ENCODE assay signal across 9 cellular contexts in the genomic region with DNA sequence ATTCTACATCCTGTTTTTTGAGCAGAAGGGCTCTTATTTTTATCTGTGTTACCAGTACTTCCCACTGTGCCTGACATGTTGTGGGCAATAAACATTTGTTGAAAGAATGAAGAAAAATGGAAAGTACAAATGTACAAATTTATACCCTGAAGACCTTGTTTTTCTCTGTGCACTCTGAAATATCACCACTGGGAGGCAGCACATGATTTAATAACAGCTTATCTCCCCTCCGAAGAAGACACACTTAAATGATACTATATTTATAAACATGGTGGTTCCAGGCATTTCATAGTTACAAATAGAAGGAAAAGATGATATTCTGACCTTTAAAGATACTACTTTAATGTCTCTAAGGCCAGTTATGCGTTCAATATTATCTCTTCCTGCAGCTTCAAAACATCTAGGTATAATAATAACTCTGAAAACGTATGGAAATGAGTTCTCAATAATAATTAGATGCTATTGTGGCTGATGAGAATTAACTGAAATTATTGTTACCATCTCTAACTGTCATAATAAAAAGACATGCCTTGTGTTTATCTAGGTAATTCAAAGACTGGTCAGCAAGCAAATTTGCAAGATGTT. TPM values are rescaled to one million over a fixed set of nuclear protein-coding genes. Genes with fewer than 3 reads are reported as not detected.
DNase-seq lines count a peak whose midpoint lies in the region; ATAC-seq and TF ChIP-seq lines count a peak whose summit lies in the region.
"Had no signal": no experiment of that assay in that cellular context is flagged by ENCODE, and none has a peak within 500 bp of the region (broad histone marks: within the 10 kb centered on the region; RNA-seq: fewer than 3 reads in every experiment).

No MANE protein-coding gene starts in this region.

- H3K79me2 ChIP-seq in mesendoderm (ENCODE audit: control insufficient read depth, insufficient read depth, low read length): no peaks in the 10 kb centered on the region

- no peak overlapping the region for H3K4me2 ChIP-seq in mesendoderm (ENCODE audit: low read length)
- H3K4me2 ChIP-seq: BLaER1 treated with 17β-estradiol and CSF1 and Interleukin-3, amounts not matched to agents 10 nM and 100 nM had no signal

- no peaks in the 10 kb centered on the region for H3K79me1 ChIP-seq in mesendoderm (ENCODE audit: low read length)

- H4K8ac ChIP-seq in mesendoderm (ENCODE audit: low read depth, low read length): no peak overlapping the region

- peak; percentile 36 for TF ChIP-seq CTCF in WERI-Rb-1 (IDR thresholded peaks at IDR 0.05; ENCODE audit: low read depth, low read length)
- peak; percentile 58 to 91 (median 81) for TF ChIP-seq CTCF in dorsolateral prefrontal cortex (IDR thresholded peaks at IDR 0.05 in 54 of 56, conservative IDR thresholded peaks at IDR 0.05 in 2 of 56; ENCODE audit: low read depth in 1 of 56, partially characterized antibody in 56 of 56)
- peak; percentile 73 to 77 (median 73) for TF ChIP-seq CTCF in testis (IDR thresholded peaks at IDR 0.05)

- no peak overlapping the region for H3K23ac ChIP-seq in mesendoderm (ENCODE audit: low read length)

- H3K4me3 ChIP-seq in WERI-Rb-1 (ENCODE audit: low read depth, low read length): no peak overlapping the region
- H3K4me3 ChIP-seq in dorsolateral prefrontal cortex: peak overlapping the region in 15 of 59 donors; percentile 4 to 41 (median 30)
- H3K4me3 ChIP-seq in mesendoderm (ENCODE audit: low read length): no peak overlapping the region
- no peak overlapping the region for H3K4me3 ChIP-seq in testis
- H3K4me3 ChIP-seq: BLaER1 treated with 17β-estradiol and CSF1 and Interleukin-3, amounts not matched to agents 10 nM and 100 nM had no signal

- no peak overlapping the region for H4K5ac ChIP-seq in mesendoderm (ENCODE audit: low read length)

- no peak overlapping the region for H3K18ac ChIP-seq in mesendoderm (ENCODE audit: low read length)

- no peak for TF ChIP-seq POLR2A in testis (IDR thresholded peaks at IDR 0.05)

- H2BK120ac ChIP-seq in mesendoderm (ENCODE audit: low read depth, low read length): no peak overlapping the region

- DNase-seq in NCI-H1092 treated with DMSO at 0.1 percent for 48 hours (lab: John Stamatoyannopoulos, UW) (peak; percentile 54), NCI-H1092 (lab: John Stamatoyannopoulos, UW) (no peak), NCI-H2081 treated with DMSO at 0.1 percent for 48 hours (lab: John Stamatoyannopoulos, UW) (peak; percentile 34), WERI-Rb-1 (peak; percentile 40), dorsolateral prefrontal cortex (peak in 3 of 10 donors; percentile 5 to 50 (median 5)), mesendoderm (peak; percentile 42), testis (peak; percentile 73)

- H3K9me3 ChIP-seq in WERI-Rb-1 (ENCODE audit: severe bottlenecking) (no peaks in the 10 kb centered on the region), testis (no peaks in the 10 kb centered on the region)

- H3K56ac ChIP-seq in mesendoderm (ENCODE audit: low read length): no peak overlapping the region

- H3K27me3 ChIP-seq in WERI-Rb-1 (ENCODE audit: insufficient read depth, low read depth, severe bottlenecking) (no peaks in the 10 kb centered on the region), dorsolateral prefrontal cortex (no peaks in the 10 kb centered on the region), mesendoderm (ENCODE audit: insufficient read depth, low read length, poor library complexity) (no peaks in the 10 kb centered on the region), testis (no peaks in the 10 kb centered on the region)
- H3K27me3 ChIP-seq: BLaER1 treated with 17β-estradiol and CSF1 and Interleukin-3, amounts not matched to agents 10 nM and 100 nM had no signal

- H3K4me1 ChIP-seq in mesendoderm (ENCODE audit: control insufficient read depth, low read depth, low read length) (no peaks in the 10 kb centered on the region), testis (no peaks in the 10 kb centered on the region)

- no peak overlapping the region for H2AK5ac ChIP-seq in mesendoderm (ENCODE audit: low read length)

- peak; percentile 69 for ATAC-seq in HG02678 (IDR thresholded peaks at IDR 0.05; ENCODE audit: unreplicated experiment)

- H3K9ac ChIP-seq in mesendoderm (ENCODE audit: low read length): no peak overlapping the region
- H3K9ac ChIP-seq: BLaER1 treated with 17β-estradiol and CSF1 and Interleukin-3, amounts not matched to agents 10 nM and 100 nM had no signal

- H3K36me3 ChIP-seq in WERI-Rb-1 (no peaks in the 10 kb centered on the region), mesendoderm (ENCODE audit: control insufficient read depth, insufficient read depth, low read length) (no peaks in the 10 kb centered on the region), testis (ENCODE audit: low read depth, missing control alignments) (no peaks in the 10 kb centered on the region)
- H3K36me3 ChIP-seq: BLaER1 treated with 17β-estradiol and CSF1 and Interleukin-3, amounts not matched to agents 10 nM and 100 nM had no signal

- WGBS in mesendoderm (ENCODE audit: extremely low coverage, insufficient coverage, low lambda C conversion rate): no CpG with 5 or more reads among the region's 3 CpGs
- WGBS in testis, 2 donors: 33 to 35% methylated on average over 3 of the region's 3 CpGs

- H2BK15ac ChIP-seq in mesendoderm (replicated peaks; ENCODE audit: low read depth): no peak overlapping the region

- H3K4ac ChIP-seq in mesendoderm (ENCODE audit: low read depth, low read length): no peak overlapping the region

- intact Hi-C loops in dorsolateral prefrontal cortex (cut with DNase I): loop anchor here (2.0 to 10.0 kb wide), 4 partner anchors 382 to 740 kb away; no protein-coding TSS in a partner anchor
- intact Hi-C loops in testis (cut with DNase I; ENCODE audit: low total_unique reads): no loop called here

- no peak overlapping the region for H2BK5ac ChIP-seq in mesendoderm (ENCODE audit: low read length)

- H3K27ac ChIP-seq in WERI-Rb-1: no peak overlapping the region
- H3K27ac ChIP-seq in dorsolateral prefrontal cortex: no peak overlapping the region
- no peak overlapping the region for H3K27ac ChIP-seq in mesendoderm (ENCODE audit: low read depth, low read length)
- no peak overlapping the region for H3K27ac ChIP-seq in testis
- H3K27ac ChIP-seq: BLaER1 treated with 17β-estradiol and CSF1 and Interleukin-3, amounts not matched to agents 10 nM and 100 nM had no signal

RNA-seq across cellular contexts. Expression of a gene that starts 12.8 kb away (rescaled TPM):
- total RNA-seq in dorsolateral prefrontal cortex: 10 to 100 TPM in 16 of 120 experiments, 1 to 10 TPM in 104; 1.7 to 15.6 (median 6.2) TPM
- polyA plus RNA-seq in mesendoderm (2013, experiment 1 of 2): 0.27 TPM
- polyA plus RNA-seq in mesendoderm (2013, experiment 2 of 2): 0.45 TPM
- total RNA-seq in testis: not detected
- 1.6 TPM for polyA plus RNA-seq in testis (ENCODE audit: insufficient read depth, low read depth, low replicate concordance)

RNA-seq across cellular contexts. Expression of a gene that starts 36.0 kb away (rescaled TPM):
- total RNA-seq in dorsolateral prefrontal cortex (1 to 10 TPM in 7 of 120 experiments, under 1 TPM in 9, not detected in 104; 0.76 to 1.7 (median 0.94) TPM), testis (1 to 10 TPM in 1 of 2 donors, not detected in 1; 1.3 TPM)
- polyA plus RNA-seq in mesendoderm (2013, experiment 1 of 2): not detected
- polyA plus RNA-seq in mesendoderm (2013, experiment 2 of 2): not detected
- not detected for polyA plus RNA-seq in testis (ENCODE audit: insufficient read depth, low read depth, low replicate concordance)
